Comparison of ENCODE assay signal across 8 cellular contexts in genomic region chr20:35490736-35491181, GRCh38. TPM values are rescaled to one million over a fixed set of nuclear protein-coding genes. Genes with fewer than 3 reads are reported as not detected.
DNase-seq lines count a peak whose midpoint lies in the region; ATAC-seq and TF ChIP-seq lines count a peak whose summit lies in the region.

No MANE protein-coding gene starts in this region.

- ATAC-seq in HG03460 (IDR thresholded peaks at IDR 0.05; ENCODE audit: unreplicated experiment) (peak; percentile 99), heart right ventricle (peak in 6 of 8 donors; percentile 39 to 79 (median 74))

- H3K27ac ChIP-seq in heart right ventricle: peak overlapping the region in 3 of 10 donors; percentile 26 to 89 (median 43)

- H3K9me3 ChIP-seq in heart right ventricle: no peaks in the 10 kb centered on the region

- DNase-seq in activated gamma-delta T cell treated with Interleukin-2 at 50 U/mL for 16 hours (peak; percentile 67), activated gamma-delta T cell (lab: John Stamatoyannopoulos, UW) (no peak), heart right ventricle (no peak), DMS 273 (lab: John Stamatoyannopoulos, UW; ENCODE audit: unreplicated experiment) (no peak), osteocyte (ENCODE audit: extremely low spot score, unreplicated experiment) (no peak)
- DNase-seq in activated CD4-positive, alpha-beta T cell treated with anti-CD3 and anti-CD28 coated beads, Interleukin-2, amount 50 U/mL, for 4 hours: peak; percentile 35
- DNase-seq in stimulated activated CD8-positive, alpha-beta memory T cell treated with anti-CD3 and anti-CD28 coated beads, Interleukin-15, amount 100 ng/mL, for 24 hours (ENCODE audit: low read depth): peak; percentile 28

- 91 to 92% methylated on average over 6 of the region's 6 CpGs for WGBS in heart right ventricle, 2 donors

- H3K27me3 ChIP-seq in heart right ventricle: no peaks in the 10 kb centered on the region

- H3K9me3 Mint-ChIP-seq in osteocyte (ENCODE audit: unreplicated experiment): no peaks in the 10 kb centered on the region

- H3K4me3 Mint-ChIP-seq in osteocyte (ENCODE audit: unreplicated experiment): no peak overlapping the region

- H3K36me3 ChIP-seq in heart right ventricle: peaks cover 0 to 98% (median 47%) of the 10 kb centered on the region in 9 donors

- H3K4me1 ChIP-seq in heart right ventricle: peaks cover 0 to 22% (median 0%) of the 10 kb centered on the region in 9 donors

- TF ChIP-seq CTCF in heart right ventricle (IDR thresholded peaks at IDR 0.05) (no peak), osteocyte (IDR thresholded peaks at IDR 0.05) (no peak)

- H3K4me3 ChIP-seq in heart right ventricle: peak overlapping the region in 6 of 10 donors; percentile 29 to 62 (median 38)

- intact Hi-C loops in heart right ventricle (cut with DNase I): no loop called here

- H3K27me3 Mint-ChIP-seq in osteocyte (ENCODE audit: unreplicated experiment): no peaks in the 10 kb centered on the region

- no peaks in the 10 kb centered on the region for H3K4me1 Mint-ChIP-seq in osteocyte (ENCODE audit: unreplicated experiment)

- peaks cover 42% of the 10 kb centered on the region for H3K36me3 Mint-ChIP-seq in osteocyte (ENCODE audit: unreplicated experiment)

- no peak overlapping the region for H3K27ac Mint-ChIP-seq in osteocyte (ENCODE audit: unreplicated experiment)

RNA-seq across cellular contexts. Expression of gene CEP250, which starts 35.4 kb away (rescaled TPM):
- total RNA-seq in heart right ventricle: 10 to 100 TPM in 9 of 10 donors, 1 to 10 TPM in 1; 9.6 to 18.8 (median 13.8) TPM
- polyA plus RNA-seq in heart right ventricle: 10 to 100 TPM in 1 of 2 donors, 1 to 10 TPM in 1; 4.8 to 15.4 TPM
- 57.1 and 58.5 TPM in 2 replicates for total RNA-seq in osteocyte

RNA-seq across cellular contexts. Expression of gene C20orf173, which starts 38.7 kb away (rescaled TPM):
- not detected for total RNA-seq in heart right ventricle
- polyA plus RNA-seq in heart right ventricle: not detected
- not detected in 2 replicates for total RNA-seq in osteocyte

RNA-seq across cellular contexts. Expression of gene ERGIC3, which starts 51.1 kb away (rescaled TPM):
- total RNA-seq in heart right ventricle: 100 to 1,000 TPM in 6 of 10 donors, 10 to 100 TPM in 4; 40.9 to 143 (median 102) TPM
- 100 to 1,000 TPM; 101 to 129 TPM for polyA plus RNA-seq in heart right ventricle
- 313 and 323 TPM in 2 replicates for total RNA-seq in osteocyte

RNA-seq across cellular contexts. Expression of gene GDF5, which starts 52.7 kb away (rescaled TPM):
- total RNA-seq in heart right ventricle: under 1 TPM in 4 of 10 donors, not detected in 6; 0.08 to 0.15 (median 0.11) TPM
- polyA plus RNA-seq in heart right ventricle: under 1 TPM in 1 of 2 donors, not detected in 1; 0.26 TPM
- 4.7 and 6.3 TPM in 2 replicates for total RNA-seq in osteocyte

Comparison
In these comparisons a context has a peak if more than half of its experiments do, and no peak if none do; other contexts are left out.
1. DNase-seq: peak in activated gamma-delta T cell treated with Interleukin-2 at 50 U/mL for 16 hours (single experiment), activated CD4-positive, alpha-beta T cell treated with anti-CD3 and anti-CD28 coated beads, Interleukin-2, amount 50 U/mL, for 4 hours (2 of 2) and stimulated activated CD8-positive, alpha-beta memory T cell treated with anti-CD3 and anti-CD28 coated beads, Interleukin-15, amount 100 ng/mL, for 24 hours (single experiment); none in activated gamma-delta T cell (single experiment), heart right ventricle (0 of 2), DMS 273 (single experiment) and osteocyte (single experiment).